18 cellular contexts compared by ENCODE assay signal in the genomic region with DNA sequence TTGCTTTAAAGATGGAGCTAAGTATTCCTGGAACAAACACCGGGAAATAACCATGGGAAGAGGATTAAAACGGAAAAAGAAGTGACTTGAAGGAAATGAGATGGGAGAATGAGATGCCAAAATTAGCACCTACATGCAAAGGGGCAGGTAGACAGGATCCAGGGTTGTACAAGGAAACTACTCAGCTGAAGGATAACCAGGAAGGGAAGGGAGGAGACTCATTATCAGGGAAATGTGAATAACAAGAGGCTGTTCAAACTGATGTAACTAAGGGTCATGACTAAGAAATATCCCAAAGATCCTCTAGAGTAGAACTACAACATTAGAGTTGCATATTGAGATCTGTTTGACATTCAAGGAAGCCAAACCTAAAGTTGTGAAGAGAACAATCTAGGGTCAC.
"Had no signal": no experiment of that assay in that cellular context is flagged by ENCODE, and none has a peak within 500 bp of the region (broad histone marks: within the 10 kb centered on the region; RNA-seq: fewer than 3 reads in every experiment).

No MANE protein-coding gene starts in this region.

- H3K9me3 ChIP-seq: adrenal gland, ascending aorta, pancreas, psoas muscle, thyroid gland, upper lobe of right lung had no signal

- H3K36me3 Mint-ChIP-seq: activated naive CD8-positive, alpha-beta T cell; natural killer cell treated with Interleukin-12 subunit alpha and Interleukin-12 subunit beta and Interleukin-15 and Interleukin-18, amount 100 ng/mL, for 72 hours had no signal

- H3K4me3 Mint-ChIP-seq: activated naive CD8-positive, alpha-beta T cell; natural killer cell treated with Interleukin-12 subunit alpha and Interleukin-12 subunit beta and Interleukin-15 and Interleukin-18, amount 100 ng/mL, for 72 hours; stimulated activated naive CD8-positive, alpha-beta T cell treated with anti-CD3 and anti-CD28 coated beads, Interleukin-15, Interleukin-2, amounts not matched to agents 100 ng/mL and 50 ng/mL, for 24 hours had no signal

- H3K4me1 ChIP-seq: adrenal gland, ascending aorta, pancreas, psoas muscle, right atrium auricular region, thyroid gland had no signal

- H3K27me3 Mint-ChIP-seq: activated naive CD8-positive, alpha-beta T cell; natural killer cell treated with Interleukin-12 subunit alpha and Interleukin-12 subunit beta and Interleukin-15 and Interleukin-18, amount 100 ng/mL, for 72 hours; stimulated activated naive CD8-positive, alpha-beta T cell treated with anti-CD3 and anti-CD28 coated beads, Interleukin-15, Interleukin-2, amounts not matched to agents 100 ng/mL and 50 ng/mL, for 24 hours had no signal

- DNase-seq: activated T-cell treated with anti-CD3 and anti-CD28 coated beads, Interleukin-2, amount 50 U/mL, for 1 hour; adrenal gland; foreskin fibroblast; left ventricle myocardium superior; pancreas; psoas muscle; stimulated activated CD4-positive, alpha-beta T cell treated with anti-CD3 and anti-CD28 coated beads, Interleukin-12 subunit alpha, Interleukin-12 subunit beta, amount 100 ng/mL, for 4 hours; stimulated activated CD4-positive, alpha-beta T cell treated with anti-CD3 and anti-CD28 coated beads, Interleukin-1b, Interleukin-23, amount 100 ng/mL, for 48 hours; substantia nigra; thyroid gland; upper lobe of right lung had no signal

- H3K27ac Mint-ChIP-seq: activated naive CD8-positive, alpha-beta T cell; natural killer cell treated with Interleukin-12 subunit alpha and Interleukin-12 subunit beta and Interleukin-15 and Interleukin-18, amount 100 ng/mL, for 72 hours; stimulated activated naive CD8-positive, alpha-beta T cell treated with anti-CD3 and anti-CD28 coated beads, Interleukin-15, Interleukin-2, amounts not matched to agents 100 ng/mL and 50 ng/mL, for 24 hours had no signal

- H3K36me3 ChIP-seq: adrenal gland, ascending aorta, pancreas, right atrium auricular region, thyroid gland, upper lobe of right lung had no signal

- FAIRE-seq: endometrium, pancreas had no signal

- H3K27me3 ChIP-seq: adrenal gland, ascending aorta, pancreas, right atrium auricular region, thyroid gland, upper lobe of right lung had no signal

- ATAC-seq: left ventricle myocardium superior; natural killer cell treated with Interleukin-12 subunit alpha and Interleukin-12 subunit beta and Interleukin-15 and Interleukin-18, amount 100 ng/mL, for 72 hours; pancreas; psoas muscle; upper lobe of right lung had no signal

- H3K4me3 ChIP-seq: adrenal gland, ascending aorta, pancreas, psoas muscle, right atrium auricular region, thyroid gland, upper lobe of right lung had no signal

- H3K27ac ChIP-seq: adrenal gland, ascending aorta, pancreas, psoas muscle, right atrium auricular region, thyroid gland, upper lobe of right lung, VCaP had no signal
